8 cellular contexts compared by ENCODE assay signal in the genomic region with DNA sequence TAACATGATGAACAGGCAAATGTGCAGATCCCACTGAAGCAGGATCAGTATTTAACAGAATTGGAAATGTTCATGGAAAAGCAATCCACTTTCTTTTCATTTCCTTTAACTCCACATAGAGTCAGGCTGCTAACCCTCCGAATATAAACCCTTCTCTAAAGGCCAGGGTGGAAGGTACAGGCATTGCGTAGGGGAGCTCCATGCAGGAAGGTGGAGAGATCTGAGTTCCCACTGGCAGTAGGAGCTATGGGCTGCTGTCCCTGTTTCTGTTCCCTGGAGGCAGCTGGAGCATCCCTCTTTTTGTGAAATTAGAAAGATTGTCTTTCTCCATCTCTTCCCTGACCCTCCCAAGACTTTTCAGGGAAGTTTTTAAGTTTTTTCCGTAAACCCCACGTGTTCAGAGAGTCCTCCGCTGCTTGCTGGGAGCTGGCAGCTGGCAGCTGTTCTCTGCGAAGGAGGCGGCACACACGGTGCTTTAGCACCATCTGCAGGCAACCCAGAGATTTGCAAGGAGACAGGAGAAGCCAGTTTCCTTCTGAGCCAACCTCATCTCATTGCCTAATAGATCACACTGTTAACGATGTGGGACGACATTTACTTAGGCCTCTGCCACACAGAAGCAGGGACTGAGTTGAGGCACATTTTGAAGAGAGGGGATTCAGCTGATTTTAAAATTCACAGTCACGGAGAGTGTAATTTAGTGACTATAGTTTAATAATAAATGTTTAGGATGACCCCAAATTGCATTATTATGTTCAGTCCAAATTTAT. TPM values are rescaled to one million over a fixed set of nuclear protein-coding genes. Genes with fewer than 3 reads are reported as not detected.
DNase-seq lines count a peak whose midpoint lies in the region; ATAC-seq and TF ChIP-seq lines count a peak whose summit lies in the region.

No MANE protein-coding gene starts in this region.

- peak; percentile 90 for ATAC-seq in GM21786 (IDR thresholded peaks at IDR 0.05; ENCODE audit: unreplicated experiment)
- ATAC-seq in Panc1, result peak; percentile 95
- ATAC-seq in natural killer cell treated with Interleukin-12 subunit alpha and Interleukin-12 subunit beta and Interleukin-15 and Interleukin-18, amount 100 ng/mL, for 72 hours, result peak; percentile 87 to 93

- H3K9ac ChIP-seq in fibroblast of lung (ENCODE audit: insufficient read depth, low read length), result no peak overlapping the region

- POLR2A ChIA-PET in Panc1 (lab: Charles Lee), result interaction anchor here (1.1 kb wide), 1 partner anchor 974 kb away, joined by 3 read pairs; no protein-coding TSS in a partner anchor

- H3K9me3 Mint-ChIP-seq in natural killer cell treated with Interleukin-12 subunit alpha and Interleukin-12 subunit beta and Interleukin-15 and Interleukin-18, amount 100 ng/mL, for 72 hours, result no peaks in the 10 kb centered on the region

- H3K27ac Mint-ChIP-seq in natural killer cell treated with Interleukin-12 subunit alpha and Interleukin-12 subunit beta and Interleukin-15 and Interleukin-18, amount 100 ng/mL, for 72 hours, result no peak overlapping the region

- DNase-seq in KG1 (lab: John Stamatoyannopoulos, UW) (peak; percentile 69), Panc1 (ENCODE audit: low read depth, low spot score) (peak; percentile 70), fibroblast of lung (ENCODE audit: low read depth in 2 of 2) (peak; percentile 69 to 90)
- peak; percentile 74 to 82 for DNase-seq in activated T-cell treated with anti-CD3 and anti-CD28 coated beads, Interleukin-2, amount 50 U/mL, for 48 hours
- peak; percentile 77 for DNase-seq in natural killer cell treated with Interleukin-12 subunit alpha and Interleukin-12 subunit beta and Interleukin-15 and Interleukin-18, amount 100 ng/mL, for 72 hours (ENCODE audit: low spot score)
- peak; percentile 26 to 69 (median 54) for DNase-seq in stimulated activated naive CD4-positive, alpha-beta T cell (lab: John Stamatoyannopoulos, UW)

- TF ChIP-seq CTCF in DOHH2 (IDR thresholded peaks at IDR 0.05; ENCODE audit: low read depth, low read length, poor library complexity, severe bottlenecking) (peak; percentile 83), Panc1 (IDR thresholded peaks at IDR 0.05) (peak; percentile 93), fibroblast of lung (conservative IDR thresholded peaks at IDR 0.05 in 1 of 2, IDR thresholded peaks at IDR 0.05 in 1 of 2; ENCODE audit: low read depth in 1 of 2, low read length in 2 of 2) (peak; percentile 96 to 99)

- H4K20me1 ChIP-seq in DOHH2 (ENCODE audit: control insufficient read depth, insufficient read depth, low read depth, low read length), result no peaks in the 10 kb centered on the region
- H4K20me1 ChIP-seq in fibroblast of lung (ENCODE audit: control insufficient read depth, extremely low read depth, insufficient read depth, low read length), result no peaks in the 10 kb centered on the region

- H3K36me3 ChIP-seq in DOHH2 (ENCODE audit: control insufficient read depth, low read length) (no peaks in the 10 kb centered on the region), Panc1 (ENCODE audit: control insufficient read depth, insufficient read depth, low read length) (no peaks in the 10 kb centered on the region), fibroblast of lung (ENCODE audit: control insufficient read depth, insufficient read depth, low read length) (no peaks in the 10 kb centered on the region)

- intact Hi-C loops in Panc1 (cut with micrococcal nuclease; ENCODE audit: unreplicated experiment), result loop anchor here (5.0 kb wide), 2 partner anchors 62 to 1017 kb away; no protein-coding TSS in a partner anchor

- H3K27me3 Mint-ChIP-seq in natural killer cell treated with Interleukin-12 subunit alpha and Interleukin-12 subunit beta and Interleukin-15 and Interleukin-18, amount 100 ng/mL, for 72 hours, result no peaks in the 10 kb centered on the region

- H3K27ac ChIP-seq in DOHH2 (ENCODE audit: low read depth, low read length) (no peak overlapping the region), Panc1 (ENCODE audit: low read length) (0 out of 2 replicates have a peak overlapping the region, but pooled peaks have one; percentile 8), fibroblast of lung (ENCODE audit: insufficient read depth, low read length) (peak overlapping the region; percentile 22)

- H3K4me2 ChIP-seq in DOHH2 (ENCODE audit: low read length), result peak overlapping the region; percentile 39
- H3K4me2 ChIP-seq in fibroblast of lung (ENCODE audit: extremely low read depth, insufficient read depth, low read length), result peak overlapping the region; percentile 21

- H2AFZ ChIP-seq in fibroblast of lung (ENCODE audit: low read length), result peak overlapping the region; percentile 40

- in situ Hi-C loops in Panc1 (cut with HindIII; ENCODE audit: low pct_unique_long_range_greater_than_20kb, low sequenced_read_pairs), result no loop called here

- no peaks in the 10 kb centered on the region for H3K9me2 ChIP-seq in DOHH2 (replicated peaks; ENCODE audit: control insufficient read depth, low read length)

- no peaks in the 10 kb centered on the region for H3K9me3 ChIP-seq in DOHH2 (ENCODE audit: control insufficient read depth, insufficient read depth, low read length)
- no peaks in the 10 kb centered on the region for H3K9me3 ChIP-seq in Panc1 (ENCODE audit: control insufficient read depth, insufficient read depth, low read depth, low read length)
- no peaks in the 10 kb centered on the region for H3K9me3 ChIP-seq in fibroblast of lung (ENCODE audit: control insufficient read depth, insufficient read depth, low read depth, low read length)

- no peak overlapping the region for H3K4me3 Mint-ChIP-seq in natural killer cell treated with Interleukin-12 subunit alpha and Interleukin-12 subunit beta and Interleukin-15 and Interleukin-18, amount 100 ng/mL, for 72 hours

- H3K27me3 ChIP-seq in DOHH2 (ENCODE audit: control insufficient read depth, low read length) (no peaks in the 10 kb centered on the region), Panc1 (ENCODE audit: control insufficient read depth, insufficient read depth, low read length) (no peaks in the 10 kb centered on the region), fibroblast of lung (ENCODE audit: control insufficient read depth, insufficient read depth, low read length) (no peaks in the 10 kb centered on the region)

- H3K79me2 ChIP-seq in DOHH2 (ENCODE audit: control insufficient read depth, low read length) (no peaks in the 10 kb centered on the region), fibroblast of lung (ENCODE audit: control insufficient read depth, insufficient read depth, low read length) (no peaks in the 10 kb centered on the region)

- H3K4me1 ChIP-seq in DOHH2 (ENCODE audit: control insufficient read depth, low read length) (0 out of 2 replicates have a peak, but pooled peaks cover 4% of the 10 kb centered on the region), Panc1 (ENCODE audit: control insufficient read depth, insufficient read depth, low read length) (no peaks in the 10 kb centered on the region), fibroblast of lung (ENCODE audit: control insufficient read depth, extremely low read depth, insufficient read depth, low read length) (peaks cover 3% of the 10 kb centered on the region)

- H3F3A ChIP-seq in DOHH2 (ENCODE audit: control insufficient read depth, insufficient read depth), result no peaks in the 10 kb centered on the region

- H3K4me1 Mint-ChIP-seq in natural killer cell treated with Interleukin-12 subunit alpha and Interleukin-12 subunit beta and Interleukin-15 and Interleukin-18, amount 100 ng/mL, for 72 hours (ENCODE audit: low read depth in 2 of 2), result peaks cover 5 to 9% of the 10 kb centered on the region in 2 donors

- no TSS peak for BruUV-seq in Panc1 (replicated peaks; lab: Mats Ljungman, UMichigan)

- CTCF ChIA-PET in Panc1 (lab: Charles Lee), result interaction anchor here (0.6 to 1.0 kb wide), 3 partner anchors 17 to 1243 kb away, joined by 3 to 8 read pairs (median 5); no protein-coding TSS in a partner anchor

- H3K36me3 Mint-ChIP-seq in natural killer cell treated with Interleukin-12 subunit alpha and Interleukin-12 subunit beta and Interleukin-15 and Interleukin-18, amount 100 ng/mL, for 72 hours, result no peaks in the 10 kb centered on the region

- H3K4me3 ChIP-seq in DOHH2 (ENCODE audit: low read length) (no peak overlapping the region), Panc1 (ENCODE audit: low read depth in 2 of 2, low read length in 2 of 2) (peak overlapping the region; percentile 2 to 42; a peak in 3 of 4 replicates), fibroblast of lung (replicated peaks in 1 of 4; ENCODE audit: control extremely low read depth in 1 of 4, insufficient read depth in 1 of 4, low read depth in 3 of 4, low read length in 4 of 4) (no peak overlapping the region)

RNA-seq across cellular contexts. Expression of gene HOOK1, which starts 55.4 kb away (rescaled TPM):
- 0.57 TPM for total RNA-seq in Panc1 (2021; ENCODE audit: unreplicated experiment)
- polyA plus RNA-seq in Panc1 (2012; ENCODE audit: insufficient read length), result 0.13 TPM
- total RNA-seq in fibroblast of lung, result under 0.01 TPM in 2 replicates
- polyA plus RNA-seq in fibroblast of lung, result not detected in 2 replicates
- not detected in 2 replicates for polyA plus RNA-seq in fibroblast of lung (2012)
- polyA minus RNA-seq in fibroblast of lung (ENCODE audit: low replicate concordance), result not detected in 2 replicates
- 1 to 10 TPM; 1.1 to 2.6 TPM for total RNA-seq in natural killer cell treated with Interleukin-12 subunit alpha and Interleukin-12 subunit beta and Interleukin-15 and Interleukin-18, amount 100 ng/mL, for 72 hours

Comparison
In these comparisons a context has a peak if more than half of its experiments do, and no peak if none do; other contexts are left out.
1. H3K4me3 ChIP-seq: peak in Panc1 (2 of 2); none in DOHH2 (single experiment) and fibroblast of lung (0 of 4).
2. Peak in every context shown above with its lines, with median percentiles within 50 percentile points of each other: CTCF ChIP-seq, ATAC-seq and DNase-seq.